In the genomic region with DNA sequence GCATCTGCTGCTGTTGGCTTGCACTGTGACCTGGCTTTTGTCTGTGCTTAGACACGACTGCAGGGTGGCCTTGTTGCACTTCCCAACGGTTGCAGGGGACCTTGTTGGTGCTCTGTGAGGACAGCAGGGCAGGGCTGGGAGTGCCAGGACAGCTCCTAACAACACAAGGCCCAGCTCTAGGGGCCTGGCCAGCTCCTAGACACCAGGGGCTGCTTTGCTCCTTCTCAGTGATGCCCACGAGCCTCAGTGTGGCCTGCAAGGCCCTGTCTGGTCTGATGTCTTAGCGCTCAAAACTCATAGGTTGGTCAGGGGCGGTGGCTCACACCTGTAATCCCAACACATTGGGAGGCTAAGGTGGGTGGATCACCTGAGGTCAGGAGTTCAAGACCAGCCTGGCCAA, we compare ENCODE assay signal across 29 cellular contexts.
"Had no signal": no experiment of that assay in that cellular context is flagged by ENCODE, and none has a peak within 500 bp of the region (broad histone marks: within the 10 kb centered on the region; RNA-seq: fewer than 3 reads in every experiment).

No MANE protein-coding gene starts in this region.

- H3K36me3 ChIP-seq: ascending aorta, breast epithelium, cardiac muscle cell, colonic mucosa, esophagus squamous epithelium, gastroesophageal sphincter, WERI-Rb-1 had no signal

- H3K4me3 ChIP-seq: ascending aorta, breast epithelium, cardiac muscle cell, colonic mucosa, esophagus squamous epithelium, gastroesophageal sphincter had no signal

- H3K4me1 ChIP-seq: ascending aorta, breast epithelium, colonic mucosa, gastroesophageal sphincter had no signal

- H3K27ac ChIP-seq: ascending aorta, breast epithelium, cardiac muscle cell, colonic mucosa, epithelial cell of prostate, esophagus squamous epithelium, gastroesophageal sphincter, WERI-Rb-1 had no signal

- DNase-seq: activated B cell treated with CpG ODN at 0.5 μM for 24 hours; activated CD4-positive, alpha-beta memory T cell treated with anti-CD3 and anti-CD28 coated beads, Interleukin-2, amount 10 ng/mL, durations not matched to agents 7 days and 5 days; activated CD4-positive, alpha-beta T cell treated with anti-CD3 and anti-CD28 coated beads for 48 hours; activated CD4-positive, alpha-beta T cell treated with anti-CD3 and anti-CD28 coated beads, Interleukin-2, amount 50 U/mL, for 4 hours; activated CD8-positive, alpha-beta memory T cell treated with anti-CD3 and anti-CD28 coated beads, Interleukin-2, amount 50 U/mL, for 48 hours; activated gamma-delta T cell; activated naive CD4-positive, alpha-beta T cell; activated naive CD4-positive, alpha-beta T cell treated with anti-CD3 and anti-CD28 coated beads, Interleukin-2, amount 10 ng/mL, durations not matched to agents 7 days and 5 days; activated naive CD8-positive, alpha-beta T cell treated with anti-CD3 and anti-CD28 coated beads, Interleukin-2, amount 10 ng/mL, durations not matched to agents 7 days and 5 days; activated T-cell treated with anti-CD3 and anti-CD28 coated beads for 4 hours; activated T-cell treated with anti-CD3 and anti-CD28 coated beads, Interleukin-2, amount 50 U/mL, for 24 hours; activated T-cell treated with anti-CD3 and anti-CD28 coated beads, Interleukin-2, amount 50 U/mL, for 72 hours; central memory CD4-positive, alpha-beta T cell; cerebellar nuclear complex; colonic mucosa; effector CD8-positive, alpha-beta T cell; esophagus squamous epithelium; foreskin melanocyte; T-helper 1 cell; T-helper 17 cell; T1000; WERI-Rb-1 had no signal

- H3K27me3 ChIP-seq: ascending aorta, breast epithelium, cardiac muscle cell, colonic mucosa, esophagus squamous epithelium, gastroesophageal sphincter had no signal

- H3K9me3 ChIP-seq: ascending aorta, breast epithelium, colonic mucosa, esophagus squamous epithelium, gastroesophageal sphincter had no signal

- ATAC-seq: activated CD4-positive, CD25-positive, alpha-beta regulatory T cell treated with anti-CD3 and anti-CD28 coated beads, Interleukin-2, amount 50 U/mL, for 24 hours; activated naive CD4-positive, alpha-beta T cell treated with anti-CD3 and anti-CD28 coated beads, Interleukin-2, amount 50 U/mL, for 72 hours; activated T-cell treated with anti-CD3 and anti-CD28 coated beads, Interleukin-2, amount 50 U/mL, for 72 hours; gastroesophageal sphincter; T-helper 17 cell had no signal
